In the genomic region with DNA sequence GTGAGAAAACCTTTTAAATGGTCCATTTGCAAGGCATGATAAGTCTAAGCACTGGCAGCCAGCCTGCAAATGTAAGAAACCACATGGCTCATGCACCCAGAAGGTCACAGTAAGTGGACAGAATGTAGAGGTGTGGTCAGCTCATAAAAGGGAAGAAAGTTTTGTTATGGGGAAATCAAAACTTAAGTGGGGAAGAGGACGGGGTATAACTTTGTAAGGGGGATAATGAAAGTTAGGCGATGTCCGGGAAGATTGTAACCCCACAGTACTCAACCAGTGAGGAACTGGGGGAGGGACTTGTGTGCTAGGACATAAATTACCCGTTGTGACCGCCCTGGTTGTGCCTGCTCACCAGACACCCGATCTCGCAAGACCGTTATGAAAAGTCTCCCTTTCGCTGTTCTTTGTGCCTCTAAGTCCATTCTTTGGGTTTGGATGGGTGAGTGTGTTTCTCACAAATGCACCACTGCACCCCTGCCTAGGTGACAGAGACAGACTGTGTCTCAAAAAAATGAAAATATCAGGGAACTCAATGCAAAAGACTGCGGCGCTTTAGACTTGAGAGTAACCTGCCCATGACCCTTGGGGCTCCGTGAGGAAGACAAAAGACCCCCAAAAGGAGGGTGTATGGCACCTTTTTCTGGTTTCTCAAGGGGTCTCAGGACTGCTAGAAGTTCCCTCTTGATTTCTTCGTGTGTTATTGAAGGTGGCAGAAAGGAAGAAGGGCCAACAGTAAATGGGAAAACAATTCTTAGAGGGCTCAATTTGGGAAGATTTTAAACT, we compare ENCODE assay signal across 14 cellular contexts. TPM values are rescaled to one million over a fixed set of nuclear protein-coding genes. Genes with fewer than 3 reads are reported as not detected.
DNase-seq lines count a peak whose midpoint lies in the region; ATAC-seq lines count a peak whose summit lies in the region.
"Had no signal": no experiment of that assay in that cellular context is flagged by ENCODE, and none has a peak within 500 bp of the region (broad histone marks: within the 10 kb centered on the region; RNA-seq: fewer than 3 reads in every experiment).

No MANE protein-coding gene starts in this region.

- no peaks in the 10 kb centered on the region for H3K9me3 ChIP-seq in right cardiac atrium (ENCODE audit: control insufficient read depth, low read length)

- ATAC-seq in right cardiac atrium (peak; percentile 10 to 25), sciatic nerve (peak; percentile 78), GM18519 (IDR thresholded peaks at IDR 0.05; ENCODE audit: low FRiP score, unreplicated experiment) (no peak)
- no peak for ATAC-seq in activated naive CD8-positive, alpha-beta T cell treated with anti-CD3 and anti-CD28 coated beads, Interleukin-2, amount 50 U/mL, for 24 hours

- 70% methylated on average over 13 of the region's 13 CpGs for WGBS in right cardiac atrium

- H3K27me3 ChIP-seq in right cardiac atrium (ENCODE audit: control insufficient read depth, insufficient read depth), result no peaks in the 10 kb centered on the region

- H3K4me3 ChIP-seq in right cardiac atrium (ENCODE audit: low read length), result no peak overlapping the region

- no peaks in the 10 kb centered on the region for H3K36me3 Mint-ChIP-seq in activated naive CD8-positive, alpha-beta T cell treated with anti-CD3 and anti-CD28 coated beads, Interleukin-2, amount 50 U/mL, for 24 hours (ENCODE audit: low read depth)
- H3K36me3 Mint-ChIP-seq: CD4-positive, CD25-positive, alpha-beta regulatory T cell; type B pancreatic cell had no signal

- peaks cover 4% of the 10 kb centered on the region for H3K9me3 Mint-ChIP-seq in activated naive CD8-positive, alpha-beta T cell treated with anti-CD3 and anti-CD28 coated beads, Interleukin-2, amount 50 U/mL, for 24 hours
- H3K9me3 Mint-ChIP-seq: type B pancreatic cell had no signal

- peak overlapping the region; percentile 91 for H3K27ac ChIP-seq in right cardiac atrium (ENCODE audit: low read length)
- H3K27ac ChIP-seq: HL-60, WERI-Rb-1 had no signal

- DNase-seq in Daoy (ENCODE audit: low read depth) (peak; percentile 13), RPMI7951 (ENCODE audit: low read depth) (peak; percentile 39), right cardiac atrium (peak; percentile 41 to 78 (median 41)), sciatic nerve (ENCODE audit: low spot score) (no peak), NCI-H1436 treated with DMSO at 0.1 percent for 48 hours (lab: John Stamatoyannopoulos, UW) (no peak)
- no peak for DNase-seq in activated naive CD8-positive, alpha-beta T cell treated with anti-CD3 and anti-CD28 coated beads, Interleukin-2, amount 50 U/mL, for 24 hours
- DNase-seq in stimulated activated naive CD4-positive, alpha-beta T cell (lab: John Stamatoyannopoulos, UW), result no peak
- DNase-seq: activated effector memory CD4-positive, alpha-beta T cell treated with anti-CD3 and anti-CD28 coated beads, Interleukin-2, amount 50 U/mL, for 16 hours; CD4-positive, CD25-positive, alpha-beta regulatory T cell; NCI-H1417 treated with DMSO at 0.1 percent for 48 hours; WERI-Rb-1 had no signal

- peaks cover 5% of the 10 kb centered on the region for H3K4me1 ChIP-seq in right cardiac atrium (ENCODE audit: control insufficient read depth, insufficient read depth, low read length)

- H3K4me1 Mint-ChIP-seq in activated naive CD8-positive, alpha-beta T cell treated with anti-CD3 and anti-CD28 coated beads, Interleukin-2, amount 50 U/mL, for 24 hours, result peaks cover 9% of the 10 kb centered on the region
- H3K4me1 Mint-ChIP-seq: CD4-positive, CD25-positive, alpha-beta regulatory T cell had no signal

- intact Hi-C loops in right cardiac atrium (cut with DNase I) (no loop called here), sciatic nerve (cut with DNase I) (no loop called here)

- H3K27me3 Mint-ChIP-seq in activated naive CD8-positive, alpha-beta T cell treated with anti-CD3 and anti-CD28 coated beads, Interleukin-2, amount 50 U/mL, for 24 hours, result peaks cover 39% of the 10 kb centered on the region

- H3K27ac Mint-ChIP-seq in activated naive CD8-positive, alpha-beta T cell treated with anti-CD3 and anti-CD28 coated beads, Interleukin-2, amount 50 U/mL, for 24 hours, result no peak overlapping the region
- H3K27ac Mint-ChIP-seq: CD4-positive, CD25-positive, alpha-beta regulatory T cell; type B pancreatic cell had no signal

- no peak overlapping the region for H3K4me3 Mint-ChIP-seq in activated naive CD8-positive, alpha-beta T cell treated with anti-CD3 and anti-CD28 coated beads, Interleukin-2, amount 50 U/mL, for 24 hours
- H3K4me3 Mint-ChIP-seq: CD4-positive, CD25-positive, alpha-beta regulatory T cell; type B pancreatic cell had no signal

RNA-seq across cellular contexts. Expression of gene ZNF496, which starts 28.6 kb away (rescaled TPM):
- total RNA-seq in Daoy (2014; rRNA removed; shearing (Covaris generic)), result 22.1 and 36.4 TPM in 2 replicates
- 12.6 and 12.9 TPM in 2 replicates for total RNA-seq in RPMI7951 (2014; rRNA removed; shearing (Covaris generic))
- total RNA-seq in right cardiac atrium, result 10 to 100 TPM; 16.9 to 19.5 (median 17.4) TPM
- 7.9 TPM for polyA plus RNA-seq in right cardiac atrium
- total RNA-seq in sciatic nerve, result 30.0 TPM

RNA-seq across cellular contexts. Expression of gene NLRP3, which starts 55.7 kb away (rescaled TPM):
- total RNA-seq in Daoy (2014; rRNA removed; shearing (Covaris generic)), result 3.8 and 4.6 TPM in 2 replicates
- total RNA-seq in RPMI7951 (2014; rRNA removed; shearing (Covaris generic)), result 2.1 and 3.1 TPM in 2 replicates
- total RNA-seq in right cardiac atrium (1 to 10 TPM in 2 of 4 donors, under 1 TPM in 2; 0.63 to 1.1 (median 1.00) TPM), sciatic nerve (6.6 TPM)
- polyA plus RNA-seq in right cardiac atrium, result 0.50 TPM

Comparison
In these comparisons a context has a peak if more than half of its experiments do, and no peak if none do; other contexts are left out.
1. DNase-seq: peak in Daoy (single experiment), RPMI7951 (single experiment) and right cardiac atrium (3 of 3); none in sciatic nerve (single experiment), NCI-H1436 treated with DMSO at 0.1 percent for 48 hours (single experiment), activated naive CD8-positive, alpha-beta T cell treated with anti-CD3 and anti-CD28 coated beads, Interleukin-2, amount 50 U/mL, for 24 hours (single experiment) and stimulated activated naive CD4-positive, alpha-beta T cell (0 of 6).
2. ATAC-seq: peak in right cardiac atrium (2 of 2) and sciatic nerve (single experiment); none in activated naive CD8-positive, alpha-beta T cell treated with anti-CD3 and anti-CD28 coated beads, Interleukin-2, amount 50 U/mL, for 24 hours (single experiment) and GM18519 (single experiment).